In the genomic region with DNA sequence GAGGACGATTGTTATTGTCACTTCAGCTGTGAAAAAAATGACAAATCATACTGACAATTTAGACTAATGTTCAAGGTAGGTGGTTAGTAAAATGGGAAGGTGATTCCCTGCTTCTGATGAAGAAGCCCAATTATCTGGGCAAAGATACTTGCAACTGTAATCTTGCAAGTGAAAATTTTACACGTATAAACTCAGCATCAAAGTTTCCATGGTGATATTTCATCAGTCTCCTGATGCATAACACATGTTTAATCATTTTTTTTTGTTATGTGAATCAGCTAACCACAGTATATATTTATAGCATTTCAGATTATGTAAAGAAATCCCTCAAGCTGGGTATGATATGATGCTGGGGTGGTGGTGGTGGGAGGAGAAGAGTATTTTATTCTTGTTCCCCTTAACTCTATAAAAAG, we compare ENCODE assay signal across 18 cellular contexts. TPM values are rescaled to one million over a fixed set of nuclear protein-coding genes. Genes with fewer than 3 reads are reported as not detected.
DNase-seq lines count a peak whose midpoint lies in the region; ATAC-seq, FAIRE-seq and TF ChIP-seq lines count a peak whose summit lies in the region.
"Had no signal": no experiment of that assay in that cellular context is flagged by ENCODE, and none has a peak within 500 bp of the region (broad histone marks: within the 10 kb centered on the region; RNA-seq: fewer than 3 reads in every experiment).

No MANE protein-coding gene starts in this region.

- H3K4me1 ChIP-seq in adrenal gland (replicated peaks in 1 of 2) = peaks cover 0 to 12% of the 10 kb centered on the region in 2 donors
- H3K4me1 ChIP-seq: Caco-2, heart left ventricle, sigmoid colon had no signal

- no peak overlapping the region for H3K9ac ChIP-seq in neural cell (ENCODE audit: low read length)

- no peaks in the 10 kb centered on the region for H3K79me2 ChIP-seq in neural cell (replicated peaks; ENCODE audit: insufficient read depth, low read length)

- TF ChIP-seq POLR2A in adrenal gland (IDR thresholded peaks at IDR 0.05) = no peak

- peaks cover 12% of the 10 kb centered on the region for H3K27me3 Mint-ChIP-seq in activated T-cell treated with anti-CD3 and anti-CD28 coated beads, Interleukin-2, amount 50 U/mL, for 4 hours (ENCODE audit: low read depth)
- H3K27me3 Mint-ChIP-seq: activated naive CD4-positive, alpha-beta T cell treated with anti-CD3 and anti-CD28 coated beads, Interleukin-2, amount 10 ng/mL, durations not matched to agents 7 days and 5 days had no signal

- H4K20me1 ChIP-seq in neural cell (ENCODE audit: insufficient read depth) = no peaks in the 10 kb centered on the region

- no peak for DNase-seq in activated T-cell treated with anti-CD3 and anti-CD28 coated beads, Interleukin-2, amount 50 U/mL, for 4 hours
- DNase-seq in activated T-cell treated with anti-CD3 and anti-CD28 coated beads for 4 hours = no peak
- peak; percentile 7 for DNase-seq in amniotic epithelial cell (ENCODE audit: low read depth)
- DNase-seq in adrenal gland = no peak
- no peak for DNase-seq in C1 segment of cervical spinal cord (lab: John Stamatoyannopoulos, UW)
- DNase-seq in RCC 7860 (ENCODE audit: low spot score) = no peak
- DNase-seq: ACHN; activated naive CD4-positive, alpha-beta T cell treated with anti-CD3 and anti-CD28 coated beads, Interleukin-2, amount 10 ng/mL, durations not matched to agents 7 days and 5 days; Caco-2; heart left ventricle; midbrain; NCI-H1048; sigmoid colon; stimulated activated CD4-positive, alpha-beta T cell treated with anti-CD3 and anti-CD28 coated beads, Interleukin-4, amount 100 ng/mL, for 1 hour; trophoblast cell had no signal

- H3K9me3 Mint-ChIP-seq in activated T-cell treated with anti-CD3 and anti-CD28 coated beads, Interleukin-2, amount 50 U/mL, for 4 hours = no peaks in the 10 kb centered on the region
- H3K9me3 Mint-ChIP-seq: activated naive CD4-positive, alpha-beta T cell treated with anti-CD3 and anti-CD28 coated beads, Interleukin-2, amount 10 ng/mL, durations not matched to agents 7 days and 5 days had no signal

- peak overlapping the region; percentile 2 for H3K4me2 ChIP-seq in neural cell (ENCODE audit: low read length)

- no peaks in the 10 kb centered on the region for H3K9me2 ChIP-seq in neural cell (ENCODE audit: insufficient read depth, low read length)

- H3K27ac ChIP-seq in KOPT-K1 (ENCODE audit: low read depth, low read length, poor library complexity, severe bottlenecking) (peak overlapping the region; percentile 89), neural cell (ENCODE audit: low read length) (peak overlapping the region; percentile 17), adrenal gland (no peak overlapping the region)
- H3K27ac ChIP-seq: heart left ventricle, sigmoid colon had no signal

- peak; percentile 36 to 55 for ATAC-seq in activated T-cell treated with anti-CD3 and anti-CD28 coated beads, Interleukin-2, amount 50 U/mL, for 4 hours
- ATAC-seq: heart left ventricle had no signal

- H3F3A ChIP-seq in neural cell (ENCODE audit: insufficient read depth, low read length, poor library complexity, severe bottlenecking) = no peaks in the 10 kb centered on the region

- H3K36me3 Mint-ChIP-seq in activated T-cell treated with anti-CD3 and anti-CD28 coated beads, Interleukin-2, amount 50 U/mL, for 4 hours (ENCODE audit: insufficient read depth) = no peaks in the 10 kb centered on the region
- H3K36me3 Mint-ChIP-seq: activated naive CD4-positive, alpha-beta T cell treated with anti-CD3 and anti-CD28 coated beads, Interleukin-2, amount 10 ng/mL, durations not matched to agents 7 days and 5 days had no signal

- no peaks in the 10 kb centered on the region for H3K9me3 ChIP-seq in KOPT-K1 (ENCODE audit: insufficient read depth, low read length, poor library complexity, severe bottlenecking)
- no peaks in the 10 kb centered on the region for H3K9me3 ChIP-seq in neural cell (ENCODE audit: low read length)
- no peaks in the 10 kb centered on the region for H3K9me3 ChIP-seq in adrenal gland (replicated peaks in 1 of 3)
- H3K9me3 ChIP-seq: Caco-2, heart left ventricle, sigmoid colon had no signal

- H3K27me3 ChIP-seq in neural cell (ENCODE audit: insufficient read depth, low read depth, low read length) (no peaks in the 10 kb centered on the region), adrenal gland (no peaks in the 10 kb centered on the region)
- H3K27me3 ChIP-seq: heart left ventricle, sigmoid colon had no signal

- H3K4me3 ChIP-seq in neural cell (ENCODE audit: low read length) (peak overlapping the region; percentile 9), adrenal gland (no peak overlapping the region)
- H3K4me3 ChIP-seq: heart left ventricle, sigmoid colon had no signal

- H2AFZ ChIP-seq in neural cell (ENCODE audit: low read depth, low read length) = no peak overlapping the region

- no peak for TF ChIP-seq RAD21 in neural cell (conservative IDR thresholded peaks at IDR 0.05)

- H3K4me3 Mint-ChIP-seq in activated T-cell treated with anti-CD3 and anti-CD28 coated beads, Interleukin-2, amount 50 U/mL, for 4 hours = no peak overlapping the region
- H3K4me3 Mint-ChIP-seq: activated naive CD4-positive, alpha-beta T cell treated with anti-CD3 and anti-CD28 coated beads, Interleukin-2, amount 10 ng/mL, durations not matched to agents 7 days and 5 days had no signal

- H3K4me1 Mint-ChIP-seq in activated T-cell treated with anti-CD3 and anti-CD28 coated beads, Interleukin-2, amount 50 U/mL, for 4 hours (ENCODE audit: low read depth) = peaks cover 25% of the 10 kb centered on the region

- intact Hi-C loops in adrenal gland (cut with DNase I) = no loop called here

- no peak for FAIRE-seq in RCC 7860 (lab: Jason Lieb, UNC)
- FAIRE-seq: H1 had no signal

- 61 to 68% (median 67%) methylated on average over 2 of the region's 2 CpGs for WGBS in adrenal gland, 4 donors

- no peak for TF ChIP-seq EP300 in neural cell (conservative IDR thresholded peaks at IDR 0.05; ENCODE audit: poor library complexity, severe bottlenecking)

- TF ChIP-seq CTCF in neural cell (IDR thresholded peaks at IDR 0.05; ENCODE audit: poor library complexity, severe bottlenecking) = no peak
- no peak for TF ChIP-seq CTCF in adrenal gland (IDR thresholded peaks at IDR 0.05)

- H3K36me3 ChIP-seq in KOPT-K1 (ENCODE audit: insufficient read depth, low read length) = no peaks in the 10 kb centered on the region
- H3K36me3 ChIP-seq in neural cell (ENCODE audit: insufficient read depth, low read length) = no peaks in the 10 kb centered on the region
- H3K36me3 ChIP-seq in adrenal gland (replicated peaks in 1 of 2) = no peaks in the 10 kb centered on the region
- H3K36me3 ChIP-seq: heart left ventricle, sigmoid colon had no signal

TF ChIP-seq in neural cell, 6 proteins besides CTCF, POLR2A, EP300 and RAD21:
- no peak for TF ChIP-seq EZH2 (IDR thresholded peaks at IDR 0.05; ENCODE audit: borderline replicate concordance, insufficient read depth, low read length, poor library complexity, severe bottlenecking)
- TF ChIP-seq, protein P1, sequence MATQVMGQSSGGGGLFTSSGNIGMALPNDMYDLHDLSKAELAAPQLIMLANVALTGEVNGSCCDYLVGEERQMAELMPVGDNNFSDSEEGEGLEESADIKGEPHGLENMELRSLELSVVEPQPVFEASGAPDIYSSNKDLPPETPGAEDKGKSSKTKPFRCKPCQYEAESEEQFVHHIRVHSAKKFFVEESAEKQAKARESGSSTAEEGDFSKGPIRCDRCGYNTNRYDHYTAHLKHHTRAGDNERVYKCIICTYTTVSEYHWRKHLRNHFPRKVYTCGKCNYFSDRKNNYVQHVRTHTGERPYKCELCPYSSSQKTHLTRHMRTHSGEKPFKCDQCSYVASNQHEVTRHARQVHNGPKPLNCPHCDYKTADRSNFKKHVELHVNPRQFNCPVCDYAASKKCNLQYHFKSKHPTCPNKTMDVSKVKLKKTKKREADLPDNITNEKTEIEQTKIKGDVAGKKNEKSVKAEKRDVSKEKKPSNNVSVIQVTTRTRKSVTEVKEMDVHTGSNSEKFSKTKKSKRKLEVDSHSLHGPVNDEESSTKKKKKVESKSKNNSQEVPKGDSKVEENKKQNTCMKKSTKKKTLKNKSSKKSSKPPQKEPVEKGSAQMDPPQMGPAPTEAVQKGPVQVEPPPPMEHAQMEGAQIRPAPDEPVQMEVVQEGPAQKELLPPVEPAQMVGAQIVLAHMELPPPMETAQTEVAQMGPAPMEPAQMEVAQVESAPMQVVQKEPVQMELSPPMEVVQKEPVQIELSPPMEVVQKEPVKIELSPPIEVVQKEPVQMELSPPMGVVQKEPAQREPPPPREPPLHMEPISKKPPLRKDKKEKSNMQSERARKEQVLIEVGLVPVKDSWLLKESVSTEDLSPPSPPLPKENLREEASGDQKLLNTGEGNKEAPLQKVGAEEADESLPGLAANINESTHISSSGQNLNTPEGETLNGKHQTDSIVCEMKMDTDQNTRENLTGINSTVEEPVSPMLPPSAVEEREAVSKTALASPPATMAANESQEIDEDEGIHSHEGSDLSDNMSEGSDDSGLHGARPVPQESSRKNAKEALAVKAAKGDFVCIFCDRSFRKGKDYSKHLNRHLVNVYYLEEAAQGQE (IDR thresholded peaks at IDR 0.05; ENCODE audit: borderline replicate concordance) = no peak
- TF ChIP-seq TAF1 (IDR thresholded peaks at IDR 0.05; ENCODE audit: low read depth) = no peak
- TF ChIP-seq MXI1 (conservative IDR thresholded peaks at IDR 0.05; ENCODE audit: poor library complexity, severe bottlenecking) = no peak
- TF ChIP-seq SMC3 (conservative IDR thresholded peaks at IDR 0.05; ENCODE audit: poor library complexity) = no peak
- no peak for TF ChIP-seq POLR2AphosphoS5 (IDR thresholded peaks at IDR 0.05)

RNA-seq across cellular contexts. Expression of a gene that starts 16.4 kb away (rescaled TPM):
- total RNA-seq in activated T-cell treated with anti-CD3 and anti-CD28 coated beads, Interleukin-2, amount 50 U/mL, for 4 hours = 1 to 10 TPM; 1.2 to 5.2 (median 3.1) TPM
- polyA plus RNA-seq in neural cell = 1.8 TPM in 2 replicates
- polyA minus RNA-seq in neural cell = 1.5 and 1.7 TPM in 2 replicates
- 1 to 10 TPM in 7 of 8 donors, under 1 TPM in 1; 0.83 to 9.7 (median 4.2) TPM for total RNA-seq in adrenal gland
- 1 to 10 TPM; 1.7 to 5.5 (median 3.6) TPM for polyA plus RNA-seq in adrenal gland
- total RNA-seq: Caco-2 had no signal

Comparison
In these comparisons a context has a peak if more than half of its experiments do, and no peak if none do; other contexts are left out.
1. H3K27ac ChIP-seq: peak in KOPT-K1 (single experiment) and neural cell (single experiment); none in adrenal gland (0 of 5).